In the genomic region with DNA sequence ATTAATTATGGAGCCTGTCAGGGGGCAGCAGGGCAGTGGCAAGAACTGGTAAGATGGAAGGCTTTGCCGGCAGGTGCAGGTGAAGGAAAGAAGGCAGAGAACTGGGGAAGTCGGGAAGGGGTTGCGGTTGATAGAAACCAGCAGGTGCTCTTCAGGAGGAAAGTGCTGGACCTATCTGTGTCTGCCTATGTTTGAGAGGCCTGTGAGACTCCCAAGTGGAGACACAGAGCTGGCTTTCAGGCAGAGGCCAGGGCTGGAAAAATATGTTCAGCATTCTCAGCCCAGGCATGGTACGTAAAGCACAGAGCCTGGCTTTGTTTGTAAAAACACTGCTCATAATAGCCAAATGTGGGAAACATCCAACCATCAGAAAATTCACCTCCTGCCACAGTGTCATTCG, we compare ENCODE assay signal across 3 cellular contexts.
"Had no signal": no experiment of that assay in that cellular context is flagged by ENCODE, and none has a peak within 500 bp of the region (broad histone marks: within the 10 kb centered on the region; RNA-seq: fewer than 3 reads in every experiment).

No MANE protein-coding gene starts in this region.

- DNase-seq: GDM1, GF-D8 had no signal

- ATAC-seq: GM12878 had no signal

- H3K4me3 ChIP-seq: GM12878 had no signal
